9 cellular contexts compared by ENCODE assay signal in the genomic region with DNA sequence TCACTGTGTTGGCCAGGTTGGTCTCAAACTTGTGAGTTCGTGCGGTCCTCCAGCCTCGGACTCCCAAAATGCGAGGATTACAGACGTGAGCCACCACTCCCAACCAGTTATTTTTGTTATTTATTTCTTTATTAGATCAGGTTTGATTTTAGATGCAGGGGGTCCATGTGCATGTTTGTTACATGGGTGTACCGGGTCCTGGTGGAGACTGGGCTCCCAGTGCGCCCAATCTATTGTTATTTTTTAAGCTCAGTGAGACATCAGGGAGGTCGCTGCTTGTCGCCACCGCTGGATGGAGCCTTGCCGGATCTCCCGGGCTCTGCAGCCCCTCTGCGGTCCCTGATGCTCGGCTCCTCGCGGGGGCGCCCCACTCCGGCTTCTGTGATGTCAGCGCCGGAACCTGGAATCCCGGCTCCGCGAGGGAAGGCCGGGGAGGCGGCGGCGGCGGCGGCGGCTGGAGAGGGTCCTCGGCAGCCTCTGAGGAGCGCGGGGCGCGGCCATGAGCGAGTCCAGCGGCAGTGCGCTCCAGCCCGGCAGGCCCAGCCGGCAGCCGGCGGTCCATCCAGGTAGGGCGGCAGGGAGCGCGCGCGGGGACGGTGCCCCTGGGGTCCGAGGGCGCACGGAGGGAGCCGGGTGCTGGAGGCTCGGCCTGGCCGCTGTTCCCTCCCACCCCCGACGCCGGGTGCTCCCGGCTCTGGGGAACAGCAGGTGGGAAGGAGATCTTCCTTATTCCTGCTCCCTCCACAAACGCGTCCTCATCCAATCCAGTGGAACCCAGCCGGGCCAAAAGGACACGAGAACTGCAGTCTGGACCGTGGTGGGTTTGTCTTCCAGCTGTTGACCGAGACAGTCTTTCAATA. TPM values are rescaled to one million over a fixed set of nuclear protein-coding genes. Genes with fewer than 3 reads are reported as not detected.
DNase-seq lines count a peak whose midpoint lies in the region; ATAC-seq and TF ChIP-seq lines count a peak whose summit lies in the region.
"Had no signal": no experiment of that assay in that cellular context is flagged by ENCODE, and none has a peak within 500 bp of the region (broad histone marks: within the 10 kb centered on the region; RNA-seq: fewer than 3 reads in every experiment).

A gene (plus strand): TSS at position 370 of the 860 bp plus-strand sequence. CDS start 130 bp downstream, at position 500.

- WGBS in thyroid gland, 2 donors: 12 to 18% methylated on average over 22 to 36 of the region's 64 CpGs

- TF ChIP-seq CTCF in GM20000 (IDR thresholded peaks at IDR 0.05; ENCODE audit: extremely low read depth, missing control alignments) (no peak), fibroblast of pulmonary artery (IDR thresholded peaks at IDR 0.05; ENCODE audit: low read length, missing control alignments) (peak; percentile 67), thyroid gland (IDR thresholded peaks at IDR 0.05) (peak in 3 of 6 experiments; percentile 31 to 54 (median 33))

- H3K4me1 ChIP-seq in muscle layer of duodenum (ENCODE audit: control insufficient read depth in 1 of 2, insufficient read depth in 2 of 2, low read length in 2 of 2): no peaks in the 10 kb centered on the region
- peaks cover 3 to 4% of the 10 kb centered on the region in 2 donors for H3K4me1 ChIP-seq in thyroid gland

- TF ChIP-seq POLR2A in thyroid gland (IDR thresholded peaks at IDR 0.05): no peak

- H3K36me3 ChIP-seq in muscle layer of duodenum (ENCODE audit: control insufficient read depth in 1 of 2, insufficient read depth in 2 of 2, low read length in 2 of 2): no peaks in the 10 kb centered on the region
- H3K36me3 ChIP-seq in thyroid gland: no peaks in the 10 kb centered on the region
- H3K36me3 ChIP-seq: neutrophil had no signal

- no peak for ATAC-seq in HG03460 (IDR thresholded peaks at IDR 0.05; ENCODE audit: unreplicated experiment)

- no peaks in the 10 kb centered on the region for H3K9me3 ChIP-seq in muscle layer of duodenum (ENCODE audit: control insufficient read depth in 1 of 2, low read length in 2 of 2)
- H3K9me3 ChIP-seq in thyroid gland: no peaks in the 10 kb centered on the region
- H3K9me3 ChIP-seq: neutrophil had no signal

- H3K4me3 ChIP-seq in fibroblast of pulmonary artery (replicated peaks; ENCODE audit: low read depth, low read length) (peak within 1 kb of the TSS; percentile 53), muscle layer of duodenum (ENCODE audit: low read depth in 1 of 2, low read length in 2 of 2) (peak within 1 kb of the TSS; percentile 68 to 73), thyroid gland (replicated peaks in 1 of 3) (peak within 1 kb of the TSS in 1 of 3 donors; percentile 42)

- H3K27ac ChIP-seq in muscle layer of duodenum (ENCODE audit: low read length) (no peak within 1 kb of the TSS), thyroid gland (peak within 1 kb of the TSS in 2 of 3 donors; percentile 2 to 50)
- H3K27ac ChIP-seq: neutrophil had no signal

- H3K27me3 ChIP-seq in muscle layer of duodenum (ENCODE audit: low read depth, low read length) (peaks cover 4% of the 10 kb centered on the region), thyroid gland (no peaks in the 10 kb centered on the region)

- DNase-seq in A172 (ENCODE audit: low spot score) (peak; percentile 82), GM20000 (ENCODE audit: low spot score) (peak; percentile 66), NCI-H2227 (lab: John Stamatoyannopoulos, UW; ENCODE audit: unreplicated experiment) (peak; percentile 96), fibroblast of pulmonary artery (ENCODE audit: low read depth) (peak; percentile 83), thyroid gland (peak; percentile 52 to 61)
- DNase-seq in activated CD4-positive, alpha-beta T cell treated with anti-CD3 and anti-CD28 coated beads, Interleukin-2, amount 50 U/mL, for 48 hours: peak; percentile 41 to 57

- intact Hi-C loops in thyroid gland (cut with DNase I): no loop called here

RNA-seq across cellular contexts. Expression of the gene that starts here (rescaled TPM):
- 0.84 and 1.2 TPM in 2 replicates for total RNA-seq in A172 (2014; rRNA removed; shearing (Covaris generic))
- total RNA-seq in thyroid gland: under 1 TPM in 3 of 4 donors, not detected in 1; 0.11 to 0.94 (median 0.50) TPM

Comparison
In these comparisons a context has a peak if more than half of its experiments do, and no peak if none do; other contexts are left out.
1. Peak in DNase-seq and H3K27ac ChIP-seq in thyroid gland; RNA of the gene not detected or under 1 TPM.